ENCODE assay signal across 11 cellular contexts in the genomic region with DNA sequence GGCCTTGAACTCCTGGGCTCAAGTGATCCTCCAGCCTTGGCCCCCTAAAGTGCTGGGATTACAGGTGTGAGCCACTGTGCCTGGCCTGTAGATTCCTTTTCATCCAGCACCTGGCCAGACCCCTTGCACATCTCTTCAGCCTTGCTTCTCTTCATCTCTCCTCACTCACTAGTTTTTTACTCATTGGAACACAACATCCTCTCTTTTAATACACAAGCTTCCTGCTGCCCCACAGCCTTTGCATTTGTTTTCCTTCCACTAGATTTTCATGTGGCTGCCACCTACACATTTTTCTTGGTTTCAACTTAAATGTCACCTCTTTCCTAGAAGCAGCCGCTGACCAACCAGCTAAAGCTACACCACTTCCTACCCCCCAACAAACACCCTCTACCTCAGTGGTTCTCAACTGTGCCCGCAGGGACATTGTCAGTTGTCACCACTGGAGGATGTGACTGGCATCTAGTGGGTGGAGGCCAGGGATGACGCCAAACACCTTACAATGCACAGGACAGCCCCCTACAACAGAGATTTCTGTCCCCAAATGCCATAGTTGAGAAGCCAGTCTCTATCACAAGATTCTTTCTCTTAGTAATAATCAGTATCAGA. TPM values are rescaled to one million over a fixed set of nuclear protein-coding genes. Genes with fewer than 3 reads are reported as not detected.
DNase-seq lines count a peak whose midpoint lies in the region; ATAC-seq and TF ChIP-seq lines count a peak whose summit lies in the region.
"Had no signal": no experiment of that assay in that cellular context is flagged by ENCODE, and none has a peak within 500 bp of the region (broad histone marks: within the 10 kb centered on the region; RNA-seq: fewer than 3 reads in every experiment).

No MANE protein-coding gene starts in this region.

- H3K4me3 ChIP-seq in left ventricle myocardium inferior, result no peak overlapping the region

- no peak overlapping the region for H3K27ac ChIP-seq in left ventricle myocardium inferior (replicated peaks)

- no peak for TF ChIP-seq CTCF in left ventricle myocardium inferior (IDR thresholded peaks at IDR 0.05; ENCODE audit: borderline replicate concordance)

- H3K4me1 ChIP-seq in left ventricle myocardium inferior, result peaks cover 8% of the 10 kb centered on the region

- intact Hi-C loops in left ventricle myocardium inferior (cut with micrococcal nuclease), result no loop called here

- peaks cover 5% of the 10 kb centered on the region for H3K27me3 ChIP-seq in left ventricle myocardium inferior (ENCODE audit: low read depth)

- H3K36me3 ChIP-seq in left ventricle myocardium inferior, result no peaks in the 10 kb centered on the region

- peak; percentile 13 for DNase-seq in activated T-helper 1 cell treated with Interleukin-2 at 50 U/mL for 16 hours (ENCODE audit: low read depth)
- peak; percentile 57 to 65 for DNase-seq in stimulated activated CD4-positive, alpha-beta T cell treated with anti-CD3 and anti-CD28 coated beads, Interleukin-2, amount 100 ng/mL, for 24 hours
- no peak for DNase-seq in epidermal melanocyte (ENCODE audit: insufficient read length, low spot score)
- DNase-seq in left ventricle myocardium inferior, result no peak
- no peak for DNase-seq in ecto neural progenitor cell (ENCODE audit: low spot score)
- DNase-seq in NCI-H2196 treated with DMSO at 0.1 percent for 48 hours (lab: John Stamatoyannopoulos, UW; ENCODE audit: unreplicated experiment), result no peak
- DNase-seq: foreskin fibroblast, NCI-H2081 treated with DMSO at 0.1 percent for 48 hours had no signal

- ATAC-seq in GM18511 (IDR thresholded peaks at IDR 0.05; ENCODE audit: unreplicated experiment) (peak; percentile 47), HG03280 (IDR thresholded peaks at IDR 0.05; ENCODE audit: unreplicated experiment) (peak; percentile 29)

- no peaks in the 10 kb centered on the region for H3K9me3 ChIP-seq in left ventricle myocardium inferior (replicated peaks)

RNA-seq across cellular contexts. Expression of a gene that starts 33.7 kb away (rescaled TPM):
- not detected for total RNA-seq in left ventricle myocardium inferior
- total RNA-seq: osteocyte had no signal

Comparison
In these comparisons a context has a peak if more than half of its experiments do, and no peak if none do; other contexts are left out.
1. DNase-seq: peak in activated T-helper 1 cell treated with Interleukin-2 at 50 U/mL for 16 hours (single experiment) and stimulated activated CD4-positive, alpha-beta T cell treated with anti-CD3 and anti-CD28 coated beads, Interleukin-2, amount 100 ng/mL, for 24 hours (2 of 2); none in epidermal melanocyte (single experiment), left ventricle myocardium inferior (single experiment), ecto neural progenitor cell (single experiment) and NCI-H2196 treated with DMSO at 0.1 percent for 48 hours (single experiment).